Comparison of ENCODE assay signal across 27 cellular contexts in the genomic region with DNA sequence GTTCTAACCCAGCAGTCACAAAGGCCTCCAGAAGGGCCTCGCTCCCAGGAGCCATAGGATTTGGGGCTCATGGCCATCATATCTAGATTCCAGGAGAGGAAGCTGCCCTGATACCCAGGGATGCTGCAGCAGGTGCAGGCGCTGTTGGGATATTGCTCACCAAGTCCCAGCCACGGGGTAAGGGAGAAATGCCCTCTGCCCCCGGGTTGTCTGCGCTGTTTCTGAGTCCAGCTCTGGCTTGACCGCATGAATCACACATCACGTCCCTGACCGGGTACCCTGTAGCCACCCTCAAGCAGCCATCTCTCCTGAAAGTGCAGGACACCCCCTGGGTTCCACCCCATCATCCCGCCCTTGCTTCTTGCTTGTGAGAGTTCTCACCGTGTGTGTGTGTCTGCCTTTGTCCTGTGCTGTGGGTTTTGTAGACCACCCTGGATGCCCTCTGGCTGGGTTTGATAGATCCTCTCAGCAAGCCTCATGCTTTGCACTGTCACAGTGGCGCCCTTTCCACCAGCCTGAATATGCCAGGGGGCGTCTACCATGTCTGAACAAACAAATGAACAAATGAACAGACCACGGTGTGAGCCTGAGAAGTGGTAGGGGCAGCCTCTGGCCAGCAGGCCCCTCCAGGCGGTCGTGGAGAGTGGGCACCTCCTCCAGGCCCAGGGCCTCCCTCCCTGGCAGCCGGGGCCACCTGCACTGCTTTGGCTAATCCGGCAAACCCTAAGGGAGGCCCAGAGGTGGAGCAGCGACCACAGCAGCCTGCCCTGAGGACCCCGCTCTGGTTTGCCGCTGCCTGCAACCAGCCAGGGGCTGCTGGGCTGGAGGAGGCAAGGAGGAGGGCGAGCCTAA. TPM values are rescaled to one million over a fixed set of nuclear protein-coding genes. Genes with fewer than 3 reads are reported as not detected.
A peak's percentile ranks its signal among the peaks of the same experiment; 100 is the strongest.
DNase-seq lines count a peak whose midpoint lies in the region; ATAC-seq, FAIRE-seq and TF ChIP-seq lines count a peak whose summit lies in the region.
"Had no signal": no experiment of that assay in that cellular context is flagged by ENCODE, and none has a peak within 500 bp of the region (broad histone marks: within the 10 kb centered on the region; RNA-seq: fewer than 3 reads in every experiment).

No MANE protein-coding gene starts in this region.

- H3K36me3 Mint-ChIP-seq in stimulated activated effector memory CD8-positive, alpha-beta T cell treated with anti-CD3 and anti-CD28 coated beads, Interleukin-12 subunit alpha, Interleukin-12 subunit beta, amount 100 ng/mL, for 72 hours: no peaks in the 10 kb centered on the region
- no peaks in the 10 kb centered on the region for H3K36me3 Mint-ChIP-seq in activated T-helper 1 cell treated with anti-CD3 and anti-CD28 coated beads, Interleukin-12 subunit alpha, Interleukin-12 subunit beta, Interleukin-2, Interleukin-4 antibody, amounts not matched to agents 30 ng/mL and 10 ng/mL and 1 ng/mL, durations not matched to agents 14 hours and 24 hours and 36 hours (ENCODE audit: low read depth)

- H3K9me3 ChIP-seq in heart left ventricle (no peaks in the 10 kb centered on the region), right cardiac atrium (ENCODE audit: control insufficient read depth, low read length) (no peaks in the 10 kb centered on the region), lower lobe of right lung (no peaks in the 10 kb centered on the region)
- H3K9me3 ChIP-seq: BE2C, stomach, tibial nerve had no signal

- peaks cover 15% of the 10 kb centered on the region for H3K27me3 Mint-ChIP-seq in activated T-helper 1 cell treated with anti-CD3 and anti-CD28 coated beads, Interleukin-12 subunit alpha, Interleukin-12 subunit beta, Interleukin-2, Interleukin-4 antibody, amounts not matched to agents 30 ng/mL and 10 ng/mL and 1 ng/mL, durations not matched to agents 14 hours and 24 hours and 36 hours (ENCODE audit: insufficient read depth)

- no peaks in the 10 kb centered on the region for H3K4me1 Mint-ChIP-seq in stimulated activated effector memory CD8-positive, alpha-beta T cell treated with anti-CD3 and anti-CD28 coated beads, Interleukin-12 subunit alpha, Interleukin-12 subunit beta, amount 100 ng/mL, for 72 hours
- H3K4me1 Mint-ChIP-seq in activated T-helper 1 cell treated with anti-CD3 and anti-CD28 coated beads, Interleukin-12 subunit alpha, Interleukin-12 subunit beta, Interleukin-2, Interleukin-4 antibody, amounts not matched to agents 30 ng/mL and 10 ng/mL and 1 ng/mL, durations not matched to agents 14 hours and 24 hours and 36 hours (ENCODE audit: low read depth): no peaks in the 10 kb centered on the region
- H3K4me1 Mint-ChIP-seq: central memory CD8-positive, alpha-beta T cell had no signal

- no peak for TF ChIP-seq POLR2A in heart left ventricle (IDR thresholded peaks at IDR 0.05)

- no peaks in the 10 kb centered on the region for H3K9me3 Mint-ChIP-seq in stimulated activated effector memory CD8-positive, alpha-beta T cell treated with anti-CD3 and anti-CD28 coated beads, Interleukin-12 subunit alpha, Interleukin-12 subunit beta, amount 100 ng/mL, for 72 hours
- H3K9me3 Mint-ChIP-seq in activated T-helper 1 cell treated with anti-CD3 and anti-CD28 coated beads, Interleukin-12 subunit alpha, Interleukin-12 subunit beta, Interleukin-2, Interleukin-4 antibody, amounts not matched to agents 30 ng/mL and 10 ng/mL and 1 ng/mL, durations not matched to agents 14 hours and 24 hours and 36 hours: no peaks in the 10 kb centered on the region
- H3K9me3 Mint-ChIP-seq: central memory CD8-positive, alpha-beta T cell had no signal

- DNase-seq in NCI-H345 (lab: John Stamatoyannopoulos, UW) (peak; percentile 12), NCI-H345 treated with DMSO at 0.1 percent for 48 hours (lab: John Stamatoyannopoulos, UW; ENCODE audit: unreplicated experiment) (no peak), heart left ventricle (peak in 1 of 5 donors; percentile 19), right cardiac atrium (no peak), lower lobe of right lung (peak; percentile 29), urothelium cell line (ENCODE audit: low spot score) (no peak)
- DNase-seq in stimulated activated effector memory CD8-positive, alpha-beta T cell treated with anti-CD3 and anti-CD28 coated beads, Interleukin-12 subunit alpha, Interleukin-12 subunit beta, amount 100 ng/mL, for 72 hours (ENCODE audit: low spot score in 2 of 2): no peak
- no peak for DNase-seq in activated T-helper 1 cell treated with anti-CD3 and anti-CD28 coated beads, Interleukin-12 subunit alpha, Interleukin-12 subunit beta, Interleukin-2, Interleukin-4 antibody, amounts not matched to agents 30 ng/mL and 10 ng/mL and 1 ng/mL, durations not matched to agents 14 hours and 24 hours and 36 hours (ENCODE audit: low spot score)
- DNase-seq: activated CD4-positive, alpha-beta T cell treated with anti-CD3 and anti-CD28 coated beads for 36 hours; activated naive CD4-positive, alpha-beta T cell treated with Interleukin-2 at 50 U/mL for 16 hours; anterior cingulate cortex; BE2C; Calu3; effector CD4-positive, alpha-beta T cell; NCI-H1694 treated with DMSO at 0.1 percent for 48 hours; OCI-M1; SIG-M5; stimulated activated CD4-positive, alpha-beta T cell treated with anti-CD3 and anti-CD28 coated beads, Interleukin-4, amount 100 ng/mL, for 24 hours; stomach had no signal

- H3K4me3 Mint-ChIP-seq in stimulated activated effector memory CD8-positive, alpha-beta T cell treated with anti-CD3 and anti-CD28 coated beads, Interleukin-12 subunit alpha, Interleukin-12 subunit beta, amount 100 ng/mL, for 72 hours: no peak overlapping the region
- no peak overlapping the region for H3K4me3 Mint-ChIP-seq in activated T-helper 1 cell treated with anti-CD3 and anti-CD28 coated beads, Interleukin-12 subunit alpha, Interleukin-12 subunit beta, Interleukin-2, Interleukin-4 antibody, amounts not matched to agents 30 ng/mL and 10 ng/mL and 1 ng/mL, durations not matched to agents 14 hours and 24 hours and 36 hours
- H3K4me3 Mint-ChIP-seq: activated CD4-positive, alpha-beta T cell treated with anti-CD3 and anti-CD28 coated beads for 36 hours; central memory CD8-positive, alpha-beta T cell had no signal

- H3K4me3 ChIP-seq in heart left ventricle: no peak overlapping the region
- no peak overlapping the region for H3K4me3 ChIP-seq in right cardiac atrium (ENCODE audit: low read length)
- no peak overlapping the region for H3K4me3 ChIP-seq in lower lobe of right lung
- H3K4me3 ChIP-seq: hepatocyte, lung, stomach, tibial nerve had no signal

- H3K27ac ChIP-seq in heart left ventricle: peak overlapping the region in 11 of 12 donors; percentile 58 to 85 (median 78)
- no peak overlapping the region for H3K27ac ChIP-seq in right cardiac atrium (ENCODE audit: low read length)
- no peak overlapping the region for H3K27ac ChIP-seq in lower lobe of right lung
- H3K27ac ChIP-seq: 22Rv1, hepatocyte, tibial nerve had no signal

- peaks cover 6 to 42% (median 25%) of the 10 kb centered on the region in 12 donors for H3K4me1 ChIP-seq in heart left ventricle
- peaks cover 12% of the 10 kb centered on the region for H3K4me1 ChIP-seq in right cardiac atrium (ENCODE audit: control insufficient read depth, insufficient read depth, low read length)
- H3K4me1 ChIP-seq in lower lobe of right lung: no peaks in the 10 kb centered on the region
- H3K4me1 ChIP-seq: BE2C had no signal

- H3K27ac Mint-ChIP-seq in stimulated activated effector memory CD8-positive, alpha-beta T cell treated with anti-CD3 and anti-CD28 coated beads, Interleukin-12 subunit alpha, Interleukin-12 subunit beta, amount 100 ng/mL, for 72 hours: no peak overlapping the region
- no peak overlapping the region for H3K27ac Mint-ChIP-seq in activated T-helper 1 cell treated with anti-CD3 and anti-CD28 coated beads, Interleukin-12 subunit alpha, Interleukin-12 subunit beta, Interleukin-2, Interleukin-4 antibody, amounts not matched to agents 30 ng/mL and 10 ng/mL and 1 ng/mL, durations not matched to agents 14 hours and 24 hours and 36 hours
- H3K27ac Mint-ChIP-seq: activated CD4-positive, alpha-beta T cell treated with anti-CD3 and anti-CD28 coated beads for 36 hours had no signal

- 94 to 97% (median 95%) methylated on average over 20 to 21 of the region's 21 CpGs for WGBS in heart left ventricle, 4 donors
- 94% methylated on average over 21 of the region's 21 CpGs for WGBS in right cardiac atrium

- no peak for TF ChIP-seq CTCF in heart left ventricle (IDR thresholded peaks at IDR 0.05)
- no peak for TF ChIP-seq CTCF in lower lobe of right lung (IDR thresholded peaks at IDR 0.05)

- H3K36me3 ChIP-seq in heart left ventricle: no peaks in the 10 kb centered on the region
- no peaks in the 10 kb centered on the region for H3K36me3 ChIP-seq in lower lobe of right lung
- H3K36me3 ChIP-seq: BE2C, stomach, tibial nerve had no signal

- ATAC-seq in heart left ventricle (no peak), right cardiac atrium (no peak), lower lobe of right lung (no peak)
- no peak for ATAC-seq in stimulated activated effector memory CD8-positive, alpha-beta T cell treated with anti-CD3 and anti-CD28 coated beads, Interleukin-12 subunit alpha, Interleukin-12 subunit beta, amount 100 ng/mL, for 72 hours
- ATAC-seq: activated CD4-positive, alpha-beta T cell treated with anti-CD3 and anti-CD28 coated beads for 36 hours had no signal

- H3K27me3 ChIP-seq in heart left ventricle (no peaks in the 10 kb centered on the region), right cardiac atrium (ENCODE audit: control insufficient read depth, insufficient read depth) (no peaks in the 10 kb centered on the region), lower lobe of right lung (ENCODE audit: low read depth) (peaks cover 6% of the 10 kb centered on the region)
- H3K27me3 ChIP-seq: BE2C, hepatocyte, tibial nerve had no signal

- FAIRE-seq in urothelium cell line (lab: Jason Lieb, UNC): peak; percentile 17

- intact Hi-C loops in heart left ventricle (cut with DNase I): no loop called here
- intact Hi-C loops in right cardiac atrium (cut with DNase I): no loop called here
- intact Hi-C loops in lower lobe of right lung (cut with DNase I): no loop called here
- intact Hi-C loops in activated T-helper 1 cell treated with anti-CD3 and anti-CD28 coated beads, Interleukin-12 subunit alpha, Interleukin-12 subunit beta, Interleukin-2, Interleukin-4 antibody, amounts not matched to agents 30 ng/mL and 10 ng/mL and 1 ng/mL, durations not matched to agents 14 hours and 24 hours and 36 hours (cut with micrococcal nuclease): no loop called here

RNA-seq across cellular contexts. Expression of gene ADRA2B, which starts 32.1 kb away (rescaled TPM):
- 1 to 10 TPM; 2.2 to 6.1 (median 3.6) TPM for total RNA-seq in heart left ventricle
- polyA plus RNA-seq in heart left ventricle: 1 to 10 TPM; 1.5 to 3.5 TPM
- under 1 TPM; 0.11 to 0.91 (median 0.66) TPM for total RNA-seq in right cardiac atrium
- polyA plus RNA-seq in right cardiac atrium: 2.2 TPM
- 0.32 TPM for total RNA-seq in lower lobe of right lung
- 0.12 and 0.21 TPM in 2 replicates for total RNA-seq in activated T-helper 1 cell treated with anti-CD3 and anti-CD28 coated beads, Interleukin-12 subunit alpha, Interleukin-12 subunit beta, Interleukin-2, Interleukin-4 antibody, amounts not matched to agents 30 ng/mL and 10 ng/mL and 1 ng/mL, durations not matched to agents 14 hours and 24 hours and 36 hours
- total RNA-seq: Calu3, fibroblast of villous mesenchyme, HT1080 had no signal

RNA-seq across cellular contexts. Expression of gene GPAT2, which starts 49.5 kb away (rescaled TPM):
- total RNA-seq in heart left ventricle (10 to 100 TPM in 2 of 9 donors, 1 to 10 TPM in 7; 1.7 to 20.2 (median 5.5) TPM), right cardiac atrium (1 to 10 TPM; 1.7 to 3.1 (median 2.0) TPM), lower lobe of right lung (4.3 TPM)
- polyA plus RNA-seq in heart left ventricle (1 to 10 TPM; 2.1 to 5.6 TPM), right cardiac atrium (1.1 TPM)
- total RNA-seq in activated T-helper 1 cell treated with anti-CD3 and anti-CD28 coated beads, Interleukin-12 subunit alpha, Interleukin-12 subunit beta, Interleukin-2, Interleukin-4 antibody, amounts not matched to agents 30 ng/mL and 10 ng/mL and 1 ng/mL, durations not matched to agents 14 hours and 24 hours and 36 hours: 18.4 and 18.7 TPM in 2 replicates
- total RNA-seq: Calu3, hepatocyte, HT1080 had no signal

RNA-seq across cellular contexts. Expression of gene ASTL, which starts 54.1 kb away (rescaled TPM):
- total RNA-seq in heart left ventricle (not detected), right cardiac atrium (not detected), lower lobe of right lung (not detected)
- polyA plus RNA-seq in heart left ventricle (under 1 TPM in 1 of 2 donors, not detected in 1; 0.14 TPM), right cardiac atrium (not detected)
- total RNA-seq in activated T-helper 1 cell treated with anti-CD3 and anti-CD28 coated beads, Interleukin-12 subunit alpha, Interleukin-12 subunit beta, Interleukin-2, Interleukin-4 antibody, amounts not matched to agents 30 ng/mL and 10 ng/mL and 1 ng/mL, durations not matched to agents 14 hours and 24 hours and 36 hours: 2.0 and 2.9 TPM in 2 replicates
- total RNA-seq: Calu3, epithelial cell of proximal tubule, fibroblast of villous mesenchyme, hepatocyte, HT1080, lung, stomach had no signal
- polyA plus RNA-seq: hepatocyte had no signal

Comparison
In these comparisons a context has a peak if more than half of its experiments do, and no peak if none do; other contexts are left out.
1. DNase-seq: peak in NCI-H345 (single experiment) and lower lobe of right lung (single experiment); none in NCI-H345 treated with DMSO at 0.1 percent for 48 hours (single experiment), right cardiac atrium (0 of 3), urothelium cell line (single experiment), stimulated activated effector memory CD8-positive, alpha-beta T cell treated with anti-CD3 and anti-CD28 coated beads, Interleukin-12 subunit alpha, Interleukin-12 subunit beta, amount 100 ng/mL, for 72 hours (0 of 2) and activated T-helper 1 cell treated with anti-CD3 and anti-CD28 coated beads, Interleukin-12 subunit alpha, Interleukin-12 subunit beta, Interleukin-2, Interleukin-4 antibody, amounts not matched to agents 30 ng/mL and 10 ng/mL and 1 ng/mL, durations not matched to agents 14 hours and 24 hours and 36 hours (single experiment).
2. H3K27ac ChIP-seq: peak in heart left ventricle (11 of 12); none in right cardiac atrium (single experiment) and lower lobe of right lung (single experiment).